ENCODE assay signal across 28 cellular contexts in the genomic region with DNA sequence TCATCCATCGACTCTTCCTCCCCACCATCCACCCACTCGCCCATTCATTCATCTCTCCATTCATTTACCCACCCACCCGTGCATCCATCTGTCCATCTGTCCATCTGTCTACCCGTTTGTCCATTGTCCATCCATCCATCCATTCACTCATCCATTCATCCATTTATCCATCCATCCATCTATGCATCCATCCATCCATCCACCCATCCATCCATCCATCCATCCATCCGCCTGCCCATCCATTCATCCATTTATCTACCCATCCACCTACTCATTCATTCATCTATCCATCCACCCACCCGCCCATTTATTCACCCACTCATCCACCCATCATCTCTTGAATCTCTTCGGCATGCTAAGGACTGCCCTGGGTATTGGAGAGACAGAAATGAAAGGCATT. TPM values are rescaled to one million over a fixed set of nuclear protein-coding genes. Genes with fewer than 3 reads are reported as not detected.
"Had no signal": no experiment of that assay in that cellular context is flagged by ENCODE, and none has a peak within 500 bp of the region (broad histone marks: within the 10 kb centered on the region; RNA-seq: fewer than 3 reads in every experiment).

No MANE protein-coding gene starts in this region.

- H3K4me1 ChIP-seq: uterus had no signal

- H3K27me3 ChIP-seq: gastrocnemius medialis, pancreas, right atrium auricular region, transverse colon, uterus had no signal

- DNase-seq: activated CD4-positive, alpha-beta T cell treated with anti-CD3 and anti-CD28 coated beads for 4 hours; activated CD4-positive, alpha-beta T cell treated with anti-CD3 and anti-CD28 coated beads, Interleukin-2, amount 50 U/mL, for 48 hours; activated CD4-positive, CD25-positive, alpha-beta regulatory T cell; activated CD8-positive, alpha-beta memory T cell treated with anti-CD3 and anti-CD28 coated beads, Interleukin-2, amount 50 U/mL, for 48 hours; activated effector memory CD4-positive, alpha-beta T cell treated with Interleukin-2 at 50 U/mL for 16 hours; activated naive CD4-positive, alpha-beta T cell treated with anti-CD3 and anti-CD28 coated beads for 36 hours; activated naive CD8-positive, alpha-beta T cell treated with anti-CD3 and anti-CD28 coated beads, Interleukin-2, amount 10 ng/mL, durations not matched to agents 7 days and 5 days; activated T-cell treated with anti-CD3 and anti-CD28 coated beads, Interleukin-2, amount 50 U/mL, for 72 hours; amniotic stem cell; dermis blood vessel endothelial cell; effector CD8-positive, alpha-beta T cell; erythroblast; gastrocnemius medialis; head of caudate nucleus; hypothalamus; midbrain; nephron progenitor cell; pancreas; psoas muscle; stimulated activated CD4-positive, alpha-beta T cell treated with anti-CD3 and anti-CD28 coated beads, Interleukin-4, amount 100 ng/mL, for 24 hours; stimulated activated naive CD8-positive, alpha-beta T cell treated with anti-CD3 and anti-CD28 coated beads, Interleukin-15, Interleukin-2, amounts not matched to agents 100 U/mL and 50 U/mL, for 24 hours; substantia nigra; T1000; transverse colon; uterus had no signal

- H3K4me1 Mint-ChIP-seq: activated naive CD8-positive, alpha-beta T cell treated with anti-CD3 and anti-CD28 coated beads, Interleukin-2, amount 10 ng/mL, durations not matched to agents 7 days and 5 days had no signal

- ATAC-seq: activated T-cell treated with anti-CD3 and anti-CD28 coated beads, Interleukin-2, amount 50 U/mL, for 72 hours; gastrocnemius medialis; pancreas; psoas muscle; stimulated activated naive CD8-positive, alpha-beta T cell treated with anti-CD3 and anti-CD28 coated beads, Interleukin-15, Interleukin-2, amounts not matched to agents 100 U/mL and 50 U/mL, for 24 hours had no signal

- H3K27ac ChIP-seq: gastrocnemius medialis, psoas muscle had no signal

- H3K27ac Mint-ChIP-seq: activated naive CD4-positive, alpha-beta T cell treated with anti-CD3 and anti-CD28 coated beads for 36 hours; activated naive CD8-positive, alpha-beta T cell treated with anti-CD3 and anti-CD28 coated beads, Interleukin-2, amount 10 ng/mL, durations not matched to agents 7 days and 5 days; activated T-cell treated with anti-CD3 and anti-CD28 coated beads, Interleukin-2, amount 50 U/mL, for 72 hours; T-helper 1 cell treated with Interleukin-12 subunit alpha and Interleukin-12 subunit beta and Interleukin-4 antibody, amounts not matched to agents 30 μg/mL and 1 μg/mL, for 36 hours had no signal

- H3K4me3 ChIP-seq: gastrocnemius medialis, pancreas, psoas muscle, right atrium auricular region, transverse colon, uterus had no signal

- H3K4me3 Mint-ChIP-seq: activated naive CD4-positive, alpha-beta T cell treated with anti-CD3 and anti-CD28 coated beads for 36 hours; activated naive CD8-positive, alpha-beta T cell treated with anti-CD3 and anti-CD28 coated beads, Interleukin-2, amount 10 ng/mL, durations not matched to agents 7 days and 5 days; activated T-cell treated with anti-CD3 and anti-CD28 coated beads, Interleukin-2, amount 50 U/mL, for 72 hours; nephron progenitor cell; T-helper 1 cell treated with Interleukin-12 subunit alpha and Interleukin-12 subunit beta and Interleukin-4 antibody, amounts not matched to agents 30 μg/mL and 1 μg/mL, for 36 hours had no signal

- H3K9me3 ChIP-seq: gastrocnemius medialis, pancreas, psoas muscle, right atrium auricular region, transverse colon, uterus had no signal

- H3K9me3 Mint-ChIP-seq: activated naive CD4-positive, alpha-beta T cell treated with anti-CD3 and anti-CD28 coated beads for 36 hours; activated naive CD8-positive, alpha-beta T cell treated with anti-CD3 and anti-CD28 coated beads, Interleukin-2, amount 10 ng/mL, durations not matched to agents 7 days and 5 days; activated T-cell treated with anti-CD3 and anti-CD28 coated beads, Interleukin-2, amount 50 U/mL, for 72 hours; nephron progenitor cell; T-helper 1 cell treated with Interleukin-12 subunit alpha and Interleukin-12 subunit beta and Interleukin-4 antibody, amounts not matched to agents 30 μg/mL and 1 μg/mL, for 36 hours had no signal

- H3K36me3 Mint-ChIP-seq: activated naive CD8-positive, alpha-beta T cell treated with anti-CD3 and anti-CD28 coated beads, Interleukin-2, amount 10 ng/mL, durations not matched to agents 7 days and 5 days had no signal

- H3K36me3 ChIP-seq: gastrocnemius medialis, pancreas, right atrium auricular region, transverse colon, uterus had no signal

RNA-seq across cellular contexts. Expression of a gene that starts 18.5 kb away (rescaled TPM):
- total RNA-seq: activated CD8-positive, alpha-beta memory T cell treated with anti-CD3 and anti-CD28 coated beads for 36 hours; activated naive CD4-positive, alpha-beta T cell treated with anti-CD3 and anti-CD28 coated beads for 36 hours; activated T-cell treated with anti-CD3 and anti-CD28 coated beads, Interleukin-2, amount 50 U/mL, for 72 hours had no signal
